ENCODE assay signal across 8 cellular contexts in the genomic region with DNA sequence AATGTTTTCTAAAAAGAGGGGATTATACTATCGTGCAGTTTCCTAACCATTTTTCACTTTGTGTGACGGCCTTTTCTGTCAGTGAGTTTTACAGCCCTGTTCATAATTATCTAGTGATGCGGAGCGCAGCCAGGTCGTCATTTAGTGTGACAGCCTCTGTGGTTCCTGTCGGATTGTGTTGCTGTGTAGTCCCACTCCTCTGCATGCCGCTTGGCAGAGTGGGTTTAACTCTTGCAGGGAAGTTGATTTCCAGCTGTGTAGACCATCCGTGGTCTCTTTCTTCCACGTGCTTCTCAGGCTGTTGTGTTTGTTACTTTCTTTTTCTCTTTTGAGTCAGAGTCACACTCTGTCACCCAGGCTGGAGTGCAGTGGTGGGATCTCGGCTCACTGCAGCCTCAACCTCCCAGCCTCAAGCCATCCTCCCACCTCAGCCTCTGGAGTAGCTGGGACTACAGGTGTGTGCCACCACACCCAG. TPM values are rescaled to one million over a fixed set of nuclear protein-coding genes. Genes with fewer than 3 reads are reported as not detected.
DNase-seq lines count a peak whose midpoint lies in the region; ATAC-seq and TF ChIP-seq lines count a peak whose summit lies in the region.

No MANE protein-coding gene starts in this region.

- no peak for TF ChIP-seq CTCF in CD4-positive, alpha-beta T cell (IDR thresholded peaks at IDR 0.05)
- no peak for TF ChIP-seq CTCF in dorsolateral prefrontal cortex (IDR thresholded peaks at IDR 0.05 in 54 of 56, conservative IDR thresholded peaks at IDR 0.05 in 2 of 56; ENCODE audit: low read depth in 1 of 56, partially characterized antibody in 56 of 56)

- peaks cover 27% of the 10 kb centered on the region for H3K4me1 Mint-ChIP-seq in CD4-positive, alpha-beta T cell (ENCODE audit: low read depth)

- CTCF ChIA-PET in CD4-positive, alpha-beta T cell (lab: Charles Lee), result no interaction called here

- peak overlapping the region; percentile 77 for H3K4me3 Mint-ChIP-seq in CD4-positive, alpha-beta T cell

- peaks cover 26% of the 10 kb centered on the region for H3K36me3 Mint-ChIP-seq in CD4-positive, alpha-beta T cell (ENCODE audit: low read depth)

- no peaks in the 10 kb centered on the region for H3K27me3 Mint-ChIP-seq in CD4-positive, alpha-beta T cell

- POLR2A ChIA-PET in CD4-positive, alpha-beta T cell (lab: Charles Lee), result no interaction called here

- intact Hi-C loops in CD4-positive, alpha-beta T cell (cut with DNase I, micrococcal nuclease), result no loop called here
- intact Hi-C loops in dorsolateral prefrontal cortex (cut with DNase I), result no loop called here

- H3K4me3 ChIP-seq in dorsolateral prefrontal cortex, result peak overlapping the region in 15 of 59 donors; percentile 2 to 40 (median 24)

- no peaks in the 10 kb centered on the region for H3K27me3 ChIP-seq in CD4-positive, alpha-beta T cell (ENCODE audit: control insufficient read depth, insufficient read depth, low read length)
- H3K27me3 ChIP-seq in dorsolateral prefrontal cortex, result no peaks in the 10 kb centered on the region

- no peaks in the 10 kb centered on the region for H3K9me3 ChIP-seq in CD4-positive, alpha-beta T cell (ENCODE audit: control insufficient read depth, low read length)

- DNase-seq in CD4-positive, alpha-beta T cell, result no peak
- peak; percentile 54 for DNase-seq in KBM-7
- DNase-seq in germinal center (ENCODE audit: low spot score), result peak; percentile 11
- no peak for DNase-seq in putamen (ENCODE audit: low spot score)
- no peak for DNase-seq in HUDEP-2 (lab: John Stamatoyannopoulos, UW; ENCODE audit: unreplicated experiment in 76 of 76)
- no peak for DNase-seq in NCI-H1105 treated with DMSO at 0.1 percent for 48 hours (lab: John Stamatoyannopoulos, UW)
- DNase-seq in dorsolateral prefrontal cortex, result no peak

- peak overlapping the region; percentile 64 for H3K27ac Mint-ChIP-seq in CD4-positive, alpha-beta T cell

- in situ Hi-C loops in KBM-7 (cut with MboI; ENCODE audit: low pct_unique_long_range_greater_than_20kb, low sequenced_read_pairs), result no loop called here

- no peaks in the 10 kb centered on the region for H3K9me3 Mint-ChIP-seq in CD4-positive, alpha-beta T cell

- no peak overlapping the region for H3K27ac ChIP-seq in CD4-positive, alpha-beta T cell (ENCODE audit: low read depth, low read length)
- H3K27ac ChIP-seq in dorsolateral prefrontal cortex, result no peak overlapping the region

- ATAC-seq in CD4-positive, alpha-beta T cell (ENCODE audit: poor library complexity), result no peak
- peak; percentile 60 for ATAC-seq in GM19397 (IDR thresholded peaks at IDR 0.05; ENCODE audit: unreplicated experiment)

RNA-seq across cellular contexts. Expression of gene RAN, which starts 8.6 kb away (rescaled TPM):
- total RNA-seq in CD4-positive, alpha-beta T cell, result 100 to 1,000 TPM; 278 to 302 TPM
- total RNA-seq in dorsolateral prefrontal cortex, result 100 to 1,000 TPM; 207 to 502 (median 388) TPM

RNA-seq across cellular contexts. Expression of gene STX2, which starts 41.4 kb away (rescaled TPM):
- total RNA-seq in CD4-positive, alpha-beta T cell, result 10 to 100 TPM; 13.4 to 14.1 TPM
- 10 to 100 TPM in 119 of 120 experiments, 1 to 10 TPM in 1; 9.3 to 25.2 (median 17.9) TPM for total RNA-seq in dorsolateral prefrontal cortex

Comparison
In these comparisons a context has a peak if more than half of its experiments do, and no peak if none do; other contexts are left out.
1. DNase-seq: peak in KBM-7 (single experiment) and germinal center (single experiment); none in CD4-positive, alpha-beta T cell (0 of 10), putamen (single experiment), HUDEP-2 (0 of 76), NCI-H1105 treated with DMSO at 0.1 percent for 48 hours (single experiment) and dorsolateral prefrontal cortex (0 of 10).